In the genomic region with DNA sequence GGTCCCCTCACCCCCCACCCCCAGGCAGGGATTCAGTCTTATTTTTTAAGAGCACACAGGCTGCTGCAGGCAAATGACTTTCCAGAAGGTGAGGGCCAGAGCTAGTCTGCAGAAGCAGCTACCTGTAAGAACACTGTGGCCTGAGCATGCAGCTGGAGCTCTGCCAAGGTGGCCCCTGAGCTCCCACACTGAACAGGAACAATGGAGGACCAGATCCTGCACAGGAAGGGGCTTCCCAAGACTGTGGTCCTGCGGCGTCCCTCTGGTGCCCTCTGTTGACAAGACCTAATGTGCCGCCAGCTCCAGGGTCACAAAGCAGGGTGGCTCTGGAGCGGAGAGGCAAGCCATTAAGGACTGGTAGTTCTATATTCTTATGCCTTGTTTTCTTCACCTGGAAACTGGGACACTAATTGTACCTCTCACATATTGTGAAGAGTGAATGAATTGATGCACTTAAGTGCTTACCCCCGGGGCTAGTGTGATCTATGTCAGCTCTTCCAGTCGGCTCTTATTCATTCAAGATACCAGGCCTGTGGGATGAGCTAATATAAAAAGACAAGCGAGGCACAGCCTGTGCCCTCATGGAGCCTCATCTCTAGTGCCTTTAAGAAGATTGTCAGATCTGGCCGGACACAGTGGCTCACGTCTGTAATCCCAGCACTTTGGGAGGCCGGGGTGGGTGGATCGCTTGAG, we compare ENCODE assay signal across 9 cellular contexts. TPM values are rescaled to one million over a fixed set of nuclear protein-coding genes. Genes with fewer than 3 reads are reported as not detected.
A peak's percentile ranks its signal among the peaks of the same experiment; 100 is the strongest.
DNase-seq lines count a peak whose midpoint lies in the region; TF ChIP-seq lines count a peak whose summit lies in the region.
"Had no signal": no experiment of that assay in that cellular context is flagged by ENCODE, and none has a peak within 500 bp of the region (broad histone marks: within the 10 kb centered on the region; RNA-seq: fewer than 3 reads in every experiment).

No MANE protein-coding gene starts in this region.

- TF ChIP-seq CTCF in esophagus squamous epithelium (IDR thresholded peaks at IDR 0.05) (peak in 5 of 6 experiments; percentile 16 to 43 (median 32)), neural cell (IDR thresholded peaks at IDR 0.05; ENCODE audit: poor library complexity, severe bottlenecking) (peak; percentile 40)

- TF ChIP-seq EP300 in neural cell (conservative IDR thresholded peaks at IDR 0.05; ENCODE audit: poor library complexity, severe bottlenecking) = no peak

- no peaks in the 10 kb centered on the region for H3K9me2 ChIP-seq in neural cell (ENCODE audit: insufficient read depth, low read length)

- intact Hi-C loops in esophagus squamous epithelium (cut with DNase I) = no loop called here

- H4K20me1 ChIP-seq in neural cell (ENCODE audit: insufficient read depth) = no peaks in the 10 kb centered on the region
- H4K20me1 ChIP-seq: BLaER1 had no signal

- no peaks in the 10 kb centered on the region for H3K9me3 ChIP-seq in esophagus squamous epithelium
- no peaks in the 10 kb centered on the region for H3K9me3 ChIP-seq in neural cell (ENCODE audit: low read length)
- H3K9me3 ChIP-seq: BLaER1 had no signal

- H3K36me3 ChIP-seq in esophagus squamous epithelium = no peaks in the 10 kb centered on the region
- H3K36me3 ChIP-seq in neural cell (ENCODE audit: insufficient read depth, low read length) = no peaks in the 10 kb centered on the region
- H3K36me3 ChIP-seq: BLaER1 had no signal

- DNase-seq in NCI-H1436 (lab: John Stamatoyannopoulos, UW) = peak; percentile 61
- DNase-seq in NCI-H1436 treated with DMSO at 0.1 percent for 48 hours (lab: John Stamatoyannopoulos, UW) = no peak
- peak; percentile 68 to 71 for DNase-seq in Kasumi-1 (lab: John Stamatoyannopoulos, UW)
- peak; percentile 64 for DNase-seq in RKO (ENCODE audit: low spot score)
- DNase-seq in esophagus squamous epithelium (lab: John Stamatoyannopoulos, UW) = no peak
- no peak for DNase-seq in stimulated activated naive CD4-positive, alpha-beta T cell (lab: John Stamatoyannopoulos, UW)
- no peak for DNase-seq in activated CD4-positive, CD25-positive, alpha-beta regulatory T cell (lab: John Stamatoyannopoulos, UW)

- TF ChIP-seq RAD21 in neural cell (conservative IDR thresholded peaks at IDR 0.05) = peak; percentile 31

- H2AFZ ChIP-seq in neural cell (ENCODE audit: low read depth, low read length) = no peak overlapping the region

- WGBS in esophagus squamous epithelium, 2 donors = 48 to 49% methylated on average over 10 to 11 of the region's 11 CpGs

- H3K27ac ChIP-seq in esophagus squamous epithelium = no peak overlapping the region
- no peak overlapping the region for H3K27ac ChIP-seq in neural cell (ENCODE audit: low read length)
- H3K27ac ChIP-seq: BLaER1 had no signal

- no peaks in the 10 kb centered on the region for H3K4me1 ChIP-seq in esophagus squamous epithelium
- H3K4me1 ChIP-seq: BLaER1 had no signal

- no peak overlapping the region for H3K9ac ChIP-seq in neural cell (ENCODE audit: low read length)
- H3K9ac ChIP-seq: BLaER1 had no signal

- no peak overlapping the region for H3K4me3 ChIP-seq in esophagus squamous epithelium
- no peak overlapping the region for H3K4me3 ChIP-seq in neural cell (ENCODE audit: low read length)
- H3K4me3 ChIP-seq: BLaER1 had no signal

- TF ChIP-seq POLR2A in esophagus squamous epithelium (IDR thresholded peaks at IDR 0.05) = no peak

- no peak overlapping the region for H3K4me2 ChIP-seq in neural cell (ENCODE audit: low read length)
- H3K4me2 ChIP-seq: BLaER1 had no signal

- H3K79me2 ChIP-seq in neural cell (replicated peaks; ENCODE audit: insufficient read depth, low read length) = no peaks in the 10 kb centered on the region

- no peaks in the 10 kb centered on the region for H3F3A ChIP-seq in neural cell (ENCODE audit: insufficient read depth, low read length, poor library complexity, severe bottlenecking)

- peaks cover 0 to 27% (median 0%) of the 10 kb centered on the region in 4 donors for H3K27me3 ChIP-seq in esophagus squamous epithelium
- H3K27me3 ChIP-seq in neural cell (ENCODE audit: insufficient read depth, low read depth, low read length) = no peaks in the 10 kb centered on the region
- H3K27me3 ChIP-seq: BLaER1 had no signal

TF ChIP-seq in neural cell, 6 proteins besides CTCF, POLR2A, EP300 and RAD21:
- peak; percentile 42 for TF ChIP-seq SMC3 (conservative IDR thresholded peaks at IDR 0.05; ENCODE audit: poor library complexity)
- no peak for TF ChIP-seq REST (IDR thresholded peaks at IDR 0.05; ENCODE audit: borderline replicate concordance)
- no peak for TF ChIP-seq TAF1 (IDR thresholded peaks at IDR 0.05; ENCODE audit: low read depth)

RNA-seq across cellular contexts. Expression of gene BEND7, which starts 8.0 kb away (rescaled TPM):
- 1 to 10 TPM in 3 of 4 donors, under 1 TPM in 1; 0.70 to 6.7 (median 2.8) TPM for total RNA-seq in esophagus squamous epithelium
- polyA plus RNA-seq in neural cell = 4.5 and 5.1 TPM in 2 replicates
- polyA minus RNA-seq in neural cell = 9.3 TPM in 2 replicates

RNA-seq across cellular contexts. Expression of gene PRPF18, which starts 49.9 kb away (rescaled TPM):
- 10 to 100 TPM; 15.5 to 40.7 (median 27.4) TPM for total RNA-seq in esophagus squamous epithelium
- 43.9 and 56.7 TPM in 2 replicates for polyA plus RNA-seq in neural cell
- 81.6 and 111 TPM in 2 replicates for polyA minus RNA-seq in neural cell

Comparison
In these comparisons a context has a peak if more than half of its experiments do, and no peak if none do; other contexts are left out.
1. DNase-seq: peak in NCI-H1436 (single experiment), Kasumi-1 (2 of 2) and RKO (single experiment); none in NCI-H1436 treated with DMSO at 0.1 percent for 48 hours (single experiment), esophagus squamous epithelium (single experiment), stimulated activated naive CD4-positive, alpha-beta T cell (0 of 6) and activated CD4-positive, CD25-positive, alpha-beta regulatory T cell (0 of 4).